In genomic region chr9:100914266-100914665, GRCh38 we compare ENCODE assay signal across 34 cellular contexts.
"Had no signal": no experiment of that assay in that cellular context is flagged by ENCODE, and none has a peak within 500 bp of the region (broad histone marks: within the 10 kb centered on the region; RNA-seq: fewer than 3 reads in every experiment).

No MANE protein-coding gene starts in this region.

- ATAC-seq: activated naive CD4-positive, alpha-beta T cell treated with anti-CD3 and anti-CD28 coated beads, Interleukin-2, amount 50 U/mL, for 72 hours; activated naive CD8-positive, alpha-beta T cell treated with anti-CD3 and anti-CD28 coated beads, Interleukin-2, amount 50 U/mL, for 24 hours; activated T-cell treated with anti-CD3 and anti-CD28 coated beads, Interleukin-2, amount 50 U/mL, for 4 hours; activated T-cell treated with anti-CD3 and anti-CD28 coated beads, Interleukin-2, amount 50 U/mL, for 72 hours; activated T-helper 17 cell treated with anti-CD3 and anti-CD28 coated beads, Interleukin-2, amount 50 U/mL, for 72 hours; body of pancreas had no signal

- H3K36me3 ChIP-seq: adrenal gland, ascending aorta, brain microvascular endothelial cell, breast epithelium, cardiac muscle cell had no signal

- H3K27me3 ChIP-seq: adrenal gland, ascending aorta, body of pancreas, brain microvascular endothelial cell, breast epithelium, cardiac muscle cell had no signal

- H3K4me1 ChIP-seq: adrenal gland, ascending aorta, body of pancreas, breast epithelium had no signal

- H3K4me3 ChIP-seq: adrenal gland, ascending aorta, body of pancreas, breast epithelium, cardiac muscle cell had no signal

- H3K9me3 ChIP-seq: adrenal gland, ascending aorta, body of pancreas, breast epithelium had no signal

- H3K27ac ChIP-seq: adrenal gland, ascending aorta, body of pancreas, brain microvascular endothelial cell, breast epithelium, cardiac muscle cell had no signal

- FAIRE-seq: astrocyte had no signal

- DNase-seq: activated effector memory CD4-positive, alpha-beta T cell treated with anti-CD3 and anti-CD28 coated beads, Interleukin-2, amount 50 U/mL, for 16 hours; activated effector memory CD4-positive, alpha-beta T cell treated with Interleukin-2 at 50 U/mL for 16 hours; activated gamma-delta T cell; activated gamma-delta T cell treated with Interleukin-2 at 50 U/mL for 16 hours; activated naive CD4-positive, alpha-beta T cell; activated naive CD4-positive, alpha-beta T cell treated with anti-CD3 and anti-CD28 coated beads for 36 hours; activated naive CD4-positive, alpha-beta T cell treated with anti-CD3 and anti-CD28 coated beads, Interleukin-2, amount 10 ng/mL, durations not matched to agents 7 days and 5 days; activated naive CD4-positive, alpha-beta T cell treated with anti-CD3 and anti-CD28 coated beads, Interleukin-2, amount 50 U/mL, for 16 hours; activated naive CD4-positive, alpha-beta T cell treated with Interleukin-2 at 50 U/mL for 16 hours; activated naive CD8-positive, alpha-beta T cell treated with anti-CD3 and anti-CD28 coated beads for 36 hours; activated naive CD8-positive, alpha-beta T cell treated with anti-CD3 and anti-CD28 coated beads, Interleukin-2, amount 10 ng/mL, durations not matched to agents 7 days and 5 days; activated naive CD8-positive, alpha-beta T cell treated with anti-CD3 and anti-CD28 coated beads, Interleukin-2, amount 50 U/mL, for 24 hours; activated T-cell treated with anti-CD3 and anti-CD28 coated beads for 4 hours; activated T-cell treated with anti-CD3 and anti-CD28 coated beads, Interleukin-2, amount 50 U/mL, for 1 hour; activated T-cell treated with anti-CD3 and anti-CD28 coated beads, Interleukin-2, amount 50 U/mL, for 24 hours; activated T-cell treated with anti-CD3 and anti-CD28 coated beads, Interleukin-2, amount 50 U/mL, for 4 hours; activated T-cell treated with anti-CD3 and anti-CD28 coated beads, Interleukin-2, amount 50 U/mL, for 48 hours; activated T-cell treated with anti-CD3 and anti-CD28 coated beads, Interleukin-2, amount 50 U/mL, for 72 hours; adrenal gland; amniotic stem cell; amygdala; anterior cingulate cortex; aorta; body of pancreas; brain microvascular endothelial cell; caudate nucleus; central memory CD4-positive, alpha-beta T cell; cerebellar nuclear complex had no signal
